13 cellular contexts compared by ENCODE assay signal in genomic region chr17:75906143-75906884, GRCh38. TPM values are rescaled to one million over a fixed set of nuclear protein-coding genes. Genes with fewer than 3 reads are reported as not detected.
DNase-seq lines count a peak whose midpoint lies in the region; TF ChIP-seq lines count a peak whose summit lies in the region.
"Had no signal": no experiment of that assay in that cellular context is flagged by ENCODE, and none has a peak within 500 bp of the region (broad histone marks: within the 10 kb centered on the region; RNA-seq: fewer than 3 reads in every experiment).

No MANE protein-coding gene starts in this region.

- no peak for TF ChIP-seq EP300 in sigmoid colon (IDR thresholded peaks at IDR 0.05)

- no peaks in the 10 kb centered on the region for H3K9me3 Mint-ChIP-seq in HFFc6

- TF ChIP-seq POLR2A in sigmoid colon (IDR thresholded peaks at IDR 0.05), result no peak

- no peaks in the 10 kb centered on the region for H3K36me3 Mint-ChIP-seq in HFFc6 (ENCODE audit: low read depth)

- H3K4me1 ChIP-seq in OCI-LY3 (ENCODE audit: low read length) (peaks cover 17% of the 10 kb centered on the region), sigmoid colon (peaks cover 0 to 19% (median 13%) of the 10 kb centered on the region in 4 donors)

- peak; percentile 27 for DNase-seq in DMS53 (lab: John Stamatoyannopoulos, UW)
- DNase-seq in DMS53 treated with DMSO at 0.1 percent for 48 hours (lab: John Stamatoyannopoulos, UW; ENCODE audit: unreplicated experiment), result no peak
- DNase-seq in epithelial cell of prostate (ENCODE audit: low read depth, low spot score), result no peak
- DNase-seq in sigmoid colon, result no peak
- no peak for DNase-seq in COR-L47 (lab: John Stamatoyannopoulos, UW)
- DNase-seq in NCI-H510A (lab: John Stamatoyannopoulos, UW), result no peak
- DNase-seq in HFFc6, result no peak
- DNase-seq: 8988T; activated CD8-positive, alpha-beta memory T cell treated with anti-CD3 and anti-CD28 coated beads, Interleukin-2, amount 50 U/mL, for 4 hours; heart right ventricle; NCI-H446; SJCRH30 had no signal

- peaks cover 17% of the 10 kb centered on the region for H3K79me2 ChIP-seq in OCI-LY3 (ENCODE audit: low read length)

- no peak overlapping the region for H3K4me3 Mint-ChIP-seq in HFFc6

- H2AFZ ChIP-seq in OCI-LY3 (ENCODE audit: low read depth, low read length), result peak overlapping the region; percentile 23

- peaks cover 3% of the 10 kb centered on the region; the same call in 1 of the 2 replicates for H3K9me3 ChIP-seq in OCI-LY3 (ENCODE audit: insufficient read depth, low read length)
- no peaks in the 10 kb centered on the region for H3K9me3 ChIP-seq in sigmoid colon
- H3K9me3 ChIP-seq: heart right ventricle, SJCRH30 had no signal

- H3K27ac ChIP-seq in OCI-LY3 (ENCODE audit: low read length) (no peak overlapping the region), epithelial cell of prostate (peak overlapping the region; percentile 77), sigmoid colon (peak overlapping the region; percentile 86 to 93 (median 90))
- H3K27ac ChIP-seq: SJCRH30 had no signal

- H3K27me3 Mint-ChIP-seq in HFFc6 (ENCODE audit: insufficient read depth), result peaks cover 2% of the 10 kb centered on the region; the same call in 1 of the 2 replicates

- H3K36me3 ChIP-seq in OCI-LY3 (replicated peaks; ENCODE audit: low read depth, low read length) (peaks cover 6% of the 10 kb centered on the region), sigmoid colon (peaks cover 3 to 25% (median 7%) of the 10 kb centered on the region in 4 donors)

- H3K27ac Mint-ChIP-seq in HFFc6, result no peak overlapping the region

- H3K4me2 ChIP-seq in OCI-LY3 (ENCODE audit: low read length), result peak overlapping the region; percentile 72

- H3K27me3 ChIP-seq in OCI-LY3 (ENCODE audit: low read depth, low read length) (no peaks in the 10 kb centered on the region), sigmoid colon (no peaks in the 10 kb centered on the region)
- H3K27me3 ChIP-seq: heart right ventricle, SJCRH30 had no signal

- H3K9ac ChIP-seq in OCI-LY3 (ENCODE audit: low read length), result no peak overlapping the region

- intact Hi-C loops in sigmoid colon (cut with DNase I), result loop anchor here (10.0 kb wide), 1 partner anchor 168 kb away; the partner anchor contains the start of genes GALR2, SRP68 and ZACN

- WGBS in sigmoid colon, 2 donors, result 52 to 74% methylated on average over 10 of the region's 10 CpGs

- peaks cover 12% of the 10 kb centered on the region; the same call in 1 of the 2 replicates for H3K4me1 Mint-ChIP-seq in HFFc6 (ENCODE audit: low read depth)

- no peaks in the 10 kb centered on the region for H4K20me1 ChIP-seq in OCI-LY3 (ENCODE audit: insufficient read depth, low read length)

- H3K4me3 ChIP-seq in OCI-LY3 (ENCODE audit: low read length) (peak overlapping the region; percentile 83), sigmoid colon (no peak overlapping the region)

- TF ChIP-seq CTCF in OCI-LY3 (IDR thresholded peaks at IDR 0.05; ENCODE audit: low read depth, low read length), result no peak
- no peak for TF ChIP-seq CTCF in sigmoid colon (IDR thresholded peaks at IDR 0.05)
- TF ChIP-seq CTCF in HFFc6 (IDR thresholded peaks at IDR 0.05), result no peak

RNA-seq across cellular contexts. Expression of gene MRPL38, which starts 1.6 kb away (rescaled TPM):
- total RNA-seq in sigmoid colon, result 10 to 100 TPM; 32.8 to 50.6 (median 41.8) TPM
- polyA plus RNA-seq in sigmoid colon, result 10 to 100 TPM; 55.9 to 71.5 (median 57.1) TPM
- total RNA-seq in HFFc6 (2021; fragmentation: NEBNext Ultra II Directional; extraction: Animal tissue kit (Norgen Biotek cat#: 25700)), result 10 to 100 TPM; 64.9 to 89.8 (median 70.3) TPM

RNA-seq across cellular contexts. Expression of gene TRIM65, which starts 9.6 kb away (rescaled TPM):
- 10 to 100 TPM; 22.4 to 27.5 (median 25.1) TPM for total RNA-seq in sigmoid colon
- polyA plus RNA-seq in sigmoid colon, result 10 to 100 TPM in 2 of 3 donors, 1 to 10 TPM in 1; 7.2 to 19.1 (median 10.2) TPM
- total RNA-seq in HFFc6 (2021; fragmentation: NEBNext Ultra II Directional; extraction: Animal tissue kit (Norgen Biotek cat#: 25700)), result 10 to 100 TPM; 10.3 to 12.6 (median 11.0) TPM

RNA-seq across cellular contexts. Expression of gene TRIM47, which starts 27.9 kb away (rescaled TPM):
- total RNA-seq in sigmoid colon, result 10 to 100 TPM; 27.8 to 40.9 (median 37.2) TPM
- 10 to 100 TPM; 28.7 to 41.0 (median 39.0) TPM for polyA plus RNA-seq in sigmoid colon
- total RNA-seq in HFFc6 (2021; fragmentation: NEBNext Ultra II Directional; extraction: Animal tissue kit (Norgen Biotek cat#: 25700)), result 1 to 10 TPM; 1.0 to 2.3 (median 1.5) TPM

RNA-seq across cellular contexts. Expression of gene FBF1, which starts 34.5 kb away (rescaled TPM):
- 10 to 100 TPM in 1 of 4 donors, 1 to 10 TPM in 3; 4.4 to 16.6 (median 6.3) TPM for total RNA-seq in sigmoid colon
- 1 to 10 TPM; 1.2 to 9.0 (median 2.5) TPM for polyA plus RNA-seq in sigmoid colon
- 10 to 100 TPM in 1 of 6 experiments, 1 to 10 TPM in 5; 5.6 to 10.1 (median 6.3) TPM for total RNA-seq in HFFc6 (2021; fragmentation: NEBNext Ultra II Directional; extraction: Animal tissue kit (Norgen Biotek cat#: 25700))

RNA-seq across cellular contexts. Expression of gene WBP2, which starts 51.2 kb away (rescaled TPM):
- 10 to 100 TPM; 44.2 to 73.1 (median 56.9) TPM for total RNA-seq in sigmoid colon
- polyA plus RNA-seq in sigmoid colon, result 100 to 1,000 TPM in 1 of 3 donors, 10 to 100 TPM in 2; 87.1 to 110 (median 91.3) TPM
- total RNA-seq in HFFc6 (2021; fragmentation: NEBNext Ultra II Directional; extraction: Animal tissue kit (Norgen Biotek cat#: 25700)), result 10 to 100 TPM; 51.4 to 65.5 (median 59.3) TPM

Comparison
In these comparisons a context has a peak if more than half of its experiments do, and no peak if none do; other contexts are left out.
1. RNA of gene TRIM47, which starts 27.9 kb away (total RNA-seq): 27.8 to 40.9 TPM in sigmoid colon; 1.0 to 2.3 TPM in HFFc6; every median in the first group is over 4 times any median in the second.